23 cellular contexts compared by ENCODE assay signal in the genomic region with DNA sequence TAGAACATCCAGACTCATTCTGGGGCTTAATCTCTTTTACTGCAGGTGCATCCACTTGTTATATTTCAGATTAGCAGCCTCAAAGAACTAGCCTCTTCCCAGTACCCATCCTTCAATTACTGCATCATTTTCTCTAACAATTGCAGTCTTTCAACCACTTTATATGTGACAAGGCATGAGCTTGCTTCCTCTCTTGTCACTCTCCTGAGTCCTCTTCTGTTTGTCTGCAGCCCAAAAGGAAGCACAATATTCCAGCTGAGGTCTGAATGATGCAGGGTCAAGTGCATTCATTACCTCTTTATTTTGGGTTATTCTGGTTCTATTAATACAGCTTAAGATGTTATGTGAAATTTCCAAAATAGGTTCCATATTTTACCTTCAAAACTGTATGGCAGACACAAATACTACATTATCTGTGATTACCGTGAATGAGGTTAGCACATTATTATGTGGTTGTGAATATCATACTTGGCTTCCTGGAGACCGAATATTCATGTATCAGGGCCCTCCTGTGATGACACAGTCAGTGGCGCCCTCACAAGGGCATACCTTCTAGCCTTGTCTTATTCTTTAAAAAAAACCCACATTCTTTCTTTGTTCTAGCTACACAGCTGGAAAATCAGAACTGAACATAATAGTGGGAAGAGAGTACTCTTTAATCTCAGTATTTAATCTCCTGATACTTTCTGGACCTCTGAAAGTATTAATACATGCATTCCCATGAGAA.
A peak's percentile ranks its signal among the peaks of the same experiment; 100 is the strongest.
DNase-seq lines count a peak whose midpoint lies in the region; ATAC-seq and TF ChIP-seq lines count a peak whose summit lies in the region.
"Had no signal": no experiment of that assay in that cellular context is flagged by ENCODE, and none has a peak within 500 bp of the region (broad histone marks: within the 10 kb centered on the region; RNA-seq: fewer than 3 reads in every experiment).

No MANE protein-coding gene starts in this region.

- no peaks in the 10 kb centered on the region for H4K20me1 ChIP-seq in KMS-11 (ENCODE audit: insufficient read depth)

- peaks cover 56% of the 10 kb centered on the region for H3K4me1 ChIP-seq in KMS-11 (ENCODE audit: low read depth, poor library complexity, severe bottlenecking)
- H3K4me1 ChIP-seq: pancreas, SJSA1, thyroid gland had no signal

- H3K27ac ChIP-seq in KMS-11 = peak overlapping the region; percentile 31
- H3K27ac ChIP-seq: pancreas, SJSA1, thyroid gland, WERI-Rb-1 had no signal

- DNase-seq in Daoy (ENCODE audit: low read depth) (peak; percentile 31), UCSD-AML1 (lab: John Stamatoyannopoulos, UW; ENCODE audit: unreplicated experiment) (peak; percentile 10), memory B cell (ENCODE audit: low spot score in 2 of 2) (no peak), GM13977 (ENCODE audit: low spot score) (no peak), NCI-H226 (no peak), putamen (ENCODE audit: low spot score) (no peak)
- DNase-seq: activated CD4-positive, alpha-beta memory T cell treated with anti-CD3 and anti-CD28 coated beads for 36 hours; activated naive CD4-positive, alpha-beta T cell treated with anti-CD3 and anti-CD28 coated beads, Interleukin-2, amount 10 ng/mL, durations not matched to agents 7 days and 5 days; CD4-positive, CD25-positive, alpha-beta regulatory T cell; cerebellar nuclear complex; DMS79; effector CD8-positive, alpha-beta T cell; MG63; NCI-H1694 treated with DMSO at 0.1 percent for 48 hours; NCI-H510A treated with DMSO at 0.1 percent for 48 hours; pancreas; stimulated activated naive B cell treated with anti-CD40 and anti-IgM and Interleukin-4, amounts not matched to agents 10 μg/mL and 1 μg/mL and 100 μg/mL, for 72 hours; thyroid gland; WERI-Rb-1 had no signal

- TF ChIP-seq CTCF in KMS-11 (conservative IDR thresholded peaks at IDR 0.05; ENCODE audit: low read depth, low read length) = 0 out of 2 replicates have a peak, but pooled peaks have one; percentile 18
- no peak for TF ChIP-seq CTCF in GM13977 (IDR thresholded peaks at IDR 0.05; ENCODE audit: extremely low read depth, insufficient read depth, missing control alignments)

- H3K79me2 ChIP-seq in KMS-11 (ENCODE audit: insufficient read depth, low read depth) = no peaks in the 10 kb centered on the region

- in situ Hi-C loops in GM13977 (cut with MboI; ENCODE audit: low pct_unique_long_range_greater_than_20kb, low sequenced_read_pairs, unreplicated experiment) = no loop called here

- no peak overlapping the region; the same call in 1 of the 2 replicates for H2AFZ ChIP-seq in KMS-11 (ENCODE audit: low read depth)

- no peaks in the 10 kb centered on the region for H3K36me3 ChIP-seq in KMS-11 (ENCODE audit: insufficient read depth)
- H3K36me3 ChIP-seq: MG63, pancreas, SJSA1, thyroid gland, WERI-Rb-1 had no signal

- no peak overlapping the region for H3K4me3 ChIP-seq in KMS-11 (IDR thresholded peaks at IDR 0.05; ENCODE audit: insufficient read depth, low read depth, low read length)
- H3K4me3 ChIP-seq: lung, MG63, pancreas, SJSA1, thyroid gland had no signal

- no peak overlapping the region for H3K9ac ChIP-seq in KMS-11

- no peaks in the 10 kb centered on the region for H3K27me3 Mint-ChIP-seq in memory B cell
- H3K27me3 Mint-ChIP-seq: activated CD4-positive, alpha-beta memory T cell treated with anti-CD3 and anti-CD28 coated beads for 36 hours; CD4-positive, CD25-positive, alpha-beta regulatory T cell; stimulated activated naive B cell treated with anti-CD40 and anti-IgM and Interleukin-4, amounts not matched to agents 10 μg/mL and 1 μg/mL and 100 μg/mL, for 72 hours had no signal

- peak; percentile 53 for ATAC-seq in memory B cell (ENCODE audit: low read depth)
- no peak for ATAC-seq in HG02798 (IDR thresholded peaks at IDR 0.05; ENCODE audit: poor library complexity, unreplicated experiment)
- ATAC-seq: stimulated activated naive B cell treated with anti-CD40 and anti-IgM and Interleukin-4, amounts not matched to agents 10 μg/mL and 1 μg/mL and 100 μg/mL, for 72 hours had no signal

- peaks cover 53% of the 10 kb centered on the region for H3K4me1 Mint-ChIP-seq in memory B cell
- H3K4me1 Mint-ChIP-seq: activated naive CD4-positive, alpha-beta T cell treated with anti-CD3 and anti-CD28 coated beads, Interleukin-2, amount 10 ng/mL, durations not matched to agents 7 days and 5 days; CD4-positive, CD25-positive, alpha-beta regulatory T cell had no signal

- H3K36me3 Mint-ChIP-seq in memory B cell = peaks cover 4% of the 10 kb centered on the region
- H3K36me3 Mint-ChIP-seq: activated CD4-positive, alpha-beta memory T cell treated with anti-CD3 and anti-CD28 coated beads for 36 hours; activated naive CD4-positive, alpha-beta T cell treated with anti-CD3 and anti-CD28 coated beads, Interleukin-2, amount 10 ng/mL, durations not matched to agents 7 days and 5 days; CD4-positive, CD25-positive, alpha-beta regulatory T cell; stimulated activated naive B cell treated with anti-CD40 and anti-IgM and Interleukin-4, amounts not matched to agents 10 μg/mL and 1 μg/mL and 100 μg/mL, for 72 hours had no signal

- H3K27me3 ChIP-seq in KMS-11 (ENCODE audit: insufficient read depth, low read depth) = no peaks in the 10 kb centered on the region
- H3K27me3 ChIP-seq: MG63, pancreas, SJSA1, thyroid gland had no signal

- peak overlapping the region; percentile 29 for H3K27ac Mint-ChIP-seq in memory B cell
- H3K27ac Mint-ChIP-seq: activated CD4-positive, alpha-beta memory T cell treated with anti-CD3 and anti-CD28 coated beads for 36 hours; activated naive CD4-positive, alpha-beta T cell treated with anti-CD3 and anti-CD28 coated beads, Interleukin-2, amount 10 ng/mL, durations not matched to agents 7 days and 5 days; CD4-positive, CD25-positive, alpha-beta regulatory T cell; stimulated activated naive B cell treated with anti-CD40 and anti-IgM and Interleukin-4, amounts not matched to agents 10 μg/mL and 1 μg/mL and 100 μg/mL, for 72 hours had no signal

- no peak overlapping the region for H3K4me3 Mint-ChIP-seq in memory B cell
- H3K4me3 Mint-ChIP-seq: activated CD4-positive, alpha-beta memory T cell treated with anti-CD3 and anti-CD28 coated beads for 36 hours; activated naive CD4-positive, alpha-beta T cell treated with anti-CD3 and anti-CD28 coated beads, Interleukin-2, amount 10 ng/mL, durations not matched to agents 7 days and 5 days; CD4-positive, CD25-positive, alpha-beta regulatory T cell; stimulated activated naive B cell treated with anti-CD40 and anti-IgM and Interleukin-4, amounts not matched to agents 10 μg/mL and 1 μg/mL and 100 μg/mL, for 72 hours had no signal

- H3K9me3 Mint-ChIP-seq in memory B cell = no peaks in the 10 kb centered on the region
- H3K9me3 Mint-ChIP-seq: activated CD4-positive, alpha-beta memory T cell treated with anti-CD3 and anti-CD28 coated beads for 36 hours; activated naive CD4-positive, alpha-beta T cell treated with anti-CD3 and anti-CD28 coated beads, Interleukin-2, amount 10 ng/mL, durations not matched to agents 7 days and 5 days had no signal

- peak overlapping the region; percentile 15 for H3K4me2 ChIP-seq in KMS-11

Comparison
In these comparisons a context has a peak if more than half of its experiments do, and no peak if none do; other contexts are left out.
1. DNase-seq: peak in Daoy (single experiment) and UCSD-AML1 (single experiment); none in memory B cell (0 of 2), GM13977 (single experiment), NCI-H226 (single experiment) and putamen (single experiment).